In the genomic region with DNA sequence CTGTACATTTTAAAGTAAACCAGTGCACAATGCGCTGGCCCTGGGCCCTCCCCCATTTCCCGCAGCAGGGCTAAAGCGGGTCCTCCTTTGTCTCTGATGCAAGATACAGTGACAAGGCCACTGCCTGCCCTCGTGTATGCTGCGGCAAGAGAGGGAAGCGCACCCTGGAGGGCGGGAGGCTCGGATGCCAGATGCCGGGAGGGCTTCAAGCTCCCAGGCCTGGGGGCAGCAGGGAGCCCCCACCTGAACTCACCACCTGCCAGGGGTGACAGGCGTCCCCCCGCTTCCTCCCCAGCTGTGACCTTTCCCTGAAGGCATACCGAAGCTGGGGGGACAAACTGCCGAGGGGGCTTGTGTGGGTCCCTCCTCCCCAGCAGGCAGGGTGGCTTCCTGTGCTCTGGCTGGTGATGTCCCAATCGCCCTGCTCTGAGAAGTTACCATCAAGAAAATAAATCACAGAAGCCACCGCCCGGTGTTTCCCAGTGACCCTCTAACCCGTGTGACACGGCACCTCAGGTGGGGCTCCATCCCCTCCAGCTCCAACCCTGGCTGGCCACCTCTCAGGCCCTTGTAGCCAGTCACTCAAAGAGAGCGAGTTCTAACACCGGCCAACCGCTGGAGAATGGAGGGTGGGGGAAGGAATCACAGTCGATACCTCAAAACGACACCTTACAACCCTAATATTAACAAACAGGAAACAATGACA, we compare ENCODE assay signal across 1 cellular context.
TF ChIP-seq lines count a peak whose summit lies in the region.

No MANE protein-coding gene starts in this region.

TF ChIP-seq in IMR-90, 13 proteins besides CTCF, POLR2A, EP300 and RAD21 (continued from another document):
- TF ChIP-seq, protein P1, sequence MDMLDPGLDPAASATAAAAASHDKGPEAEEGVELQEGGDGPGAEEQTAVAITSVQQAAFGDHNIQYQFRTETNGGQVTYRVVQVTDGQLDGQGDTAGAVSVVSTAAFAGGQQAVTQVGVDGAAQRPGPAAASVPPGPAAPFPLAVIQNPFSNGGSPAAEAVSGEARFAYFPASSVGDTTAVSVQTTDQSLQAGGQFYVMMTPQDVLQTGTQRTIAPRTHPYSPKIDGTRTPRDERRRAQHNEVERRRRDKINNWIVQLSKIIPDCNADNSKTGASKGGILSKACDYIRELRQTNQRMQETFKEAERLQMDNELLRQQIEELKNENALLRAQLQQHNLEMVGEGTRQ (IDR thresholded peaks at IDR 0.05; ENCODE audit: low read depth, low read length): no peak
- no peak for TF ChIP-seq SMC3 (IDR thresholded peaks at IDR 0.05; ENCODE audit: low read depth, low read length)
- TF ChIP-seq, protein P2, sequence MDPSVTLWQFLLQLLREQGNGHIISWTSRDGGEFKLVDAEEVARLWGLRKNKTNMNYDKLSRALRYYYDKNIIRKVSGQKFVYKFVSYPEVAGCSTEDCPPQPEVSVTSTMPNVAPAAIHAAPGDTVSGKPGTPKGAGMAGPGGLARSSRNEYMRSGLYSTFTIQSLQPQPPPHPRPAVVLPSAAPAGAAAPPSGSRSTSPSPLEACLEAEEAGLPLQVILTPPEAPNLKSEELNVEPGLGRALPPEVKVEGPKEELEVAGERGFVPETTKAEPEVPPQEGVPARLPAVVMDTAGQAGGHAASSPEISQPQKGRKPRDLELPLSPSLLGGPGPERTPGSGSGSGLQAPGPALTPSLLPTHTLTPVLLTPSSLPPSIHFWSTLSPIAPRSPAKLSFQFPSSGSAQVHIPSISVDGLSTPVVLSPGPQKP (IDR thresholded peaks at IDR 0.05; ENCODE audit: borderline replicate concordance, low read depth, low read length): no peak
- no peak for TF ChIP-seq CHD1 (IDR thresholded peaks at IDR 0.05; ENCODE audit: low read depth, low read length)
- no peak for TF ChIP-seq FOS (IDR thresholded peaks at IDR 0.05; ENCODE audit: low read depth, low read length)
- no peak for TF ChIP-seq MXI1 (IDR thresholded peaks at IDR 0.05; ENCODE audit: borderline replicate concordance, low read depth, low read length)
- TF ChIP-seq MAZ (IDR thresholded peaks at IDR 0.05; ENCODE audit: borderline replicate concordance, low read depth, low read length): no peak
- TF ChIP-seq BHLHE40 (IDR thresholded peaks at IDR 0.05; ENCODE audit: low read depth, low read length): no peak
- TF ChIP-seq RFX5 (IDR thresholded peaks at IDR 0.05; ENCODE audit: low read depth, low read length): no peak
- TF ChIP-seq MAFK (IDR thresholded peaks at IDR 0.05; ENCODE audit: low read depth, low read length): no peak
- TF ChIP-seq CEBPB (IDR thresholded peaks at IDR 0.05; ENCODE audit: low read depth, low read length): no peak
TF ChIP-seq in IMR-90: peak in this region for 0.
